16 cellular contexts compared by ENCODE assay signal in genomic region chr15:38671003-38671382, GRCh38.
DNase-seq lines count a peak whose midpoint lies in the region; ATAC-seq and TF ChIP-seq lines count a peak whose summit lies in the region.
"Had no signal": no experiment of that assay in that cellular context is flagged by ENCODE, and none has a peak within 500 bp of the region (broad histone marks: within the 10 kb centered on the region; RNA-seq: fewer than 3 reads in every experiment).

No MANE protein-coding gene starts in this region.

- no peak overlapping the region for H3K4me2 ChIP-seq in trophoblast cell (ENCODE audit: low read length)
- H3K4me2 ChIP-seq: smooth muscle cell had no signal

- H2BK120ac ChIP-seq in trophoblast cell (ENCODE audit: insufficient read depth, low read length, poor library complexity), result no peak overlapping the region

- H3K9ac ChIP-seq in mucosa of rectum (ENCODE audit: low read depth in 1 of 2, low read length in 2 of 2) (no peak overlapping the region), trophoblast cell (ENCODE audit: low read length) (no peak overlapping the region)

- no peak overlapping the region for H4K8ac ChIP-seq in trophoblast cell (ENCODE audit: low read depth, low read length)

- H3K23ac ChIP-seq in trophoblast cell (ENCODE audit: low read length), result no peak overlapping the region

- no peaks in the 10 kb centered on the region for H3K79me1 ChIP-seq in trophoblast cell (ENCODE audit: low read length)

- no peak overlapping the region for H4K91ac ChIP-seq in trophoblast cell (ENCODE audit: low read depth, low read length)

- H3K14ac ChIP-seq in trophoblast cell (ENCODE audit: low read length), result no peak overlapping the region

- H2BK12ac ChIP-seq in trophoblast cell (ENCODE audit: low read length), result no peak overlapping the region

- no peaks in the 10 kb centered on the region for H3K27me3 ChIP-seq in CD4-positive, alpha-beta T cell (ENCODE audit: control insufficient read depth, insufficient read depth, low read length)
- no peaks in the 10 kb centered on the region for H3K27me3 ChIP-seq in mucosa of rectum (ENCODE audit: control insufficient read depth in 2 of 2, insufficient read depth in 2 of 2, low read length in 2 of 2)
- H3K27me3 ChIP-seq in trophoblast cell (ENCODE audit: insufficient read depth, low read length), result no peaks in the 10 kb centered on the region
- H3K27me3 ChIP-seq in heart right ventricle, result peaks cover 0 to 9% (median 0%) of the 10 kb centered on the region in 7 donors

- CTCF ChIA-PET in CD4-positive, alpha-beta T cell (lab: Charles Lee), result interaction anchor here (0.9 to 6.5 kb wide), 8 partner anchors 12 to 111 kb away, joined by 3 to 51 read pairs (median 10); partner anchors contain the start of gene RASGRP1
- CTCF ChIA-PET in activated CD4-positive, alpha-beta memory T cell treated with anti-CD3 and anti-CD28 coated beads for 36 hours (lab: Charles Lee), result interaction anchor here (0.7 to 9.6 kb wide), 7 partner anchors 16 to 217 kb away, joined by 3 to 150 read pairs (median 8); partner anchors contain the start of genes FAM98B and RASGRP1

- no peak for TF ChIP-seq CTCF in CD4-positive, alpha-beta T cell (IDR thresholded peaks at IDR 0.05)
- TF ChIP-seq CTCF in heart right ventricle (IDR thresholded peaks at IDR 0.05), result no peak

- H3K4me3 ChIP-seq in mucosa of rectum (ENCODE audit: low read length in 2 of 2) (no peak overlapping the region), trophoblast cell (ENCODE audit: low read depth, low read length) (no peak overlapping the region), heart right ventricle (no peak overlapping the region)
- H3K4me3 ChIP-seq: smooth muscle cell had no signal

- H3K36me3 Mint-ChIP-seq in CD4-positive, alpha-beta T cell (ENCODE audit: low read depth), result no peaks in the 10 kb centered on the region
- H3K36me3 Mint-ChIP-seq in activated CD4-positive, alpha-beta memory T cell treated with anti-CD3 and anti-CD28 coated beads for 36 hours, result peaks cover 5% of the 10 kb centered on the region

- peaks cover 4% of the 10 kb centered on the region for H3K9me3 Mint-ChIP-seq in CD4-positive, alpha-beta T cell
- no peaks in the 10 kb centered on the region for H3K9me3 Mint-ChIP-seq in activated CD4-positive, alpha-beta memory T cell treated with anti-CD3 and anti-CD28 coated beads for 36 hours

- H3K18ac ChIP-seq in trophoblast cell (ENCODE audit: low read length), result no peak overlapping the region

- no CpG with 5 or more reads among the region's 2 CpGs for WGBS in trophoblast cell (ENCODE audit: extremely low coverage, insufficient coverage, insufficient read length)
- 87 to 97% methylated on average over 2 of the region's 2 CpGs for WGBS in heart right ventricle, 2 donors

- no peak overlapping the region for H3K4ac ChIP-seq in trophoblast cell (ENCODE audit: low read depth, low read length)

- no peaks in the 10 kb centered on the region for H3K27me3 Mint-ChIP-seq in CD4-positive, alpha-beta T cell
- H3K27me3 Mint-ChIP-seq in activated CD4-positive, alpha-beta memory T cell treated with anti-CD3 and anti-CD28 coated beads for 36 hours, result no peaks in the 10 kb centered on the region

- peak overlapping the region; percentile 95 for H3K27ac Mint-ChIP-seq in CD4-positive, alpha-beta T cell
- peak overlapping the region; percentile 97 for H3K27ac Mint-ChIP-seq in activated CD4-positive, alpha-beta memory T cell treated with anti-CD3 and anti-CD28 coated beads for 36 hours
- H3K27ac Mint-ChIP-seq: progenitor cell of endocrine pancreas had no signal

- no peak for ATAC-seq in CD4-positive, alpha-beta T cell (ENCODE audit: poor library complexity)
- ATAC-seq in GM18502 (IDR thresholded peaks at IDR 0.05; ENCODE audit: poor library complexity, unreplicated experiment) (peak; percentile 1), heart right ventricle (no peak), HG03095 (IDR thresholded peaks at IDR 0.05; ENCODE audit: unreplicated experiment) (no peak)
- ATAC-seq: left lobe of liver had no signal

- H3K27ac ChIP-seq in CD4-positive, alpha-beta T cell (ENCODE audit: low read depth, low read length), result peak overlapping the region; percentile 85
- peak overlapping the region; percentile 28 to 49 for H3K27ac ChIP-seq in mucosa of rectum (ENCODE audit: low read depth in 2 of 2, low read length in 2 of 2)
- H3K27ac ChIP-seq in trophoblast cell (ENCODE audit: low read depth, low read length), result no peak overlapping the region
- H3K27ac ChIP-seq in heart right ventricle, result peak overlapping the region in 1 of 10 donors; percentile 70

- peaks cover 0 to 2% of the 10 kb centered on the region in 2 donors for H3K4me1 ChIP-seq in mucosa of rectum (ENCODE audit: control insufficient read depth in 2 of 2, insufficient read depth in 2 of 2, low read length in 2 of 2)
- H3K4me1 ChIP-seq in trophoblast cell (ENCODE audit: control insufficient read depth in 1 of 2, insufficient read depth in 2 of 2, low read length in 2 of 2), result no peaks in the 10 kb centered on the region
- peaks cover 0 to 31% (median 0%) of the 10 kb centered on the region in 9 donors for H3K4me1 ChIP-seq in heart right ventricle

- no peaks in the 10 kb centered on the region for H3K36me3 ChIP-seq in mucosa of rectum (ENCODE audit: control insufficient read depth in 2 of 2, insufficient read depth in 2 of 2, low read length in 2 of 2)
- no peaks in the 10 kb centered on the region for H3K36me3 ChIP-seq in trophoblast cell (ENCODE audit: control insufficient read depth in 1 of 2, insufficient read depth in 2 of 2, low read length in 2 of 2)
- peaks cover 0 to 3% (median 0%) of the 10 kb centered on the region in 9 donors for H3K36me3 ChIP-seq in heart right ventricle

- intact Hi-C loops in CD4-positive, alpha-beta T cell (cut with DNase I, micrococcal nuclease), result loop anchor here (1.0 to 5.0 kb wide), 3 partner anchors 12 to 59 kb away; no protein-coding TSS in a partner anchor
- intact Hi-C loops in activated CD4-positive, alpha-beta memory T cell treated with anti-CD3 and anti-CD28 coated beads for 36 hours (cut with micrococcal nuclease), result loop anchor here (1.0 kb wide), 4 partner anchors 11 to 111 kb away; no protein-coding TSS in a partner anchor
- intact Hi-C loops in heart right ventricle (cut with DNase I), result no loop called here

- H2AK5ac ChIP-seq in trophoblast cell (ENCODE audit: low read length), result no peak overlapping the region

- POLR2A ChIA-PET in CD4-positive, alpha-beta T cell (lab: Charles Lee), result interaction anchor here (0.7 to 17.4 kb wide), 10 partner anchors 9 to 125 kb away, joined by 3 to 484 read pairs (median 24); partner anchors contain the start of gene RASGRP1
- POLR2A ChIA-PET in activated CD4-positive, alpha-beta memory T cell treated with anti-CD3 and anti-CD28 coated beads for 36 hours (lab: Charles Lee), result interaction anchor here (0.8 to 7.7 kb wide), 12 partner anchors 9 to 149 kb away, joined by 3 to 133 read pairs (median 11); partner anchors contain the start of gene RASGRP1

- no peak overlapping the region for H2AFZ ChIP-seq in trophoblast cell (ENCODE audit: insufficient read depth, low read length, poor library complexity)

- H4K12ac ChIP-seq in trophoblast cell (ENCODE audit: low read depth, low read length), result no peak overlapping the region

- H2BK5ac ChIP-seq in trophoblast cell (ENCODE audit: low read depth, low read length, poor library complexity), result no peak overlapping the region

- peaks cover 75% of the 10 kb centered on the region for H3K4me1 Mint-ChIP-seq in CD4-positive, alpha-beta T cell (ENCODE audit: low read depth)
- peaks cover 86% of the 10 kb centered on the region for H3K4me1 Mint-ChIP-seq in activated CD4-positive, alpha-beta memory T cell treated with anti-CD3 and anti-CD28 coated beads for 36 hours (ENCODE audit: low read depth)

- no peaks in the 10 kb centered on the region for H3K79me2 ChIP-seq in trophoblast cell (ENCODE audit: control insufficient read depth, insufficient read depth, low read length, poor library complexity)

- H3K9me3 ChIP-seq in CD4-positive, alpha-beta T cell (ENCODE audit: control insufficient read depth, low read length), result no peaks in the 10 kb centered on the region
- H3K9me3 ChIP-seq in mucosa of rectum (ENCODE audit: control insufficient read depth in 2 of 2, low read length in 2 of 2) (no peaks in the 10 kb centered on the region), trophoblast cell (ENCODE audit: insufficient read depth, low read depth, low read length) (no peaks in the 10 kb centered on the region), heart right ventricle (no peaks in the 10 kb centered on the region)

- no peak for DNase-seq in CD4-positive, alpha-beta T cell
- DNase-seq in activated CD4-positive, alpha-beta memory T cell treated with anti-CD3 and anti-CD28 coated beads for 36 hours, result no peak
- DNase-seq in trophoblast cell, result no peak
- DNase-seq in heart right ventricle, result no peak
- DNase-seq: cerebellar nuclear complex, Kasumi-1, NCI-H1436, NCI-H446, SHP77 treated with DMSO at 0.1 percent for 48 hours, T1000 had no signal

- H3K4me3 Mint-ChIP-seq in CD4-positive, alpha-beta T cell, result peak overlapping the region; percentile 65
- peak overlapping the region; percentile 66 for H3K4me3 Mint-ChIP-seq in activated CD4-positive, alpha-beta memory T cell treated with anti-CD3 and anti-CD28 coated beads for 36 hours

Comparison
In these comparisons a context has a peak if more than half of its experiments do, and no peak if none do; other contexts are left out.
1. intact Hi-C loops: an anchor here in CD4-positive, alpha-beta T cell (1.0 to 5.0 kb wide) and activated CD4-positive, alpha-beta memory T cell treated with anti-CD3 and anti-CD28 coated beads for 36 hours (1.0 kb wide); none called in heart right ventricle.